In genomic region chr5:154405078-154405792, GRCh38 we compare ENCODE assay signal across 8 cellular contexts. TPM values are rescaled to one million over a fixed set of nuclear protein-coding genes. Genes with fewer than 3 reads are reported as not detected.
DNase-seq lines count a peak whose midpoint lies in the region; ATAC-seq, FAIRE-seq and TF ChIP-seq lines count a peak whose summit lies in the region.

No MANE protein-coding gene starts in this region.

- no peak overlapping the region for H3K27ac ChIP-seq in colonic mucosa
- H3K27ac ChIP-seq in HepG2 (ENCODE audit: extremely low read length, insufficient read depth, low read length) = no peak overlapping the region

- WGBS in HepG2 (ENCODE audit: low lambda C conversion rate) = 34% methylated on average over 23 of the region's 37 CpGs

- TF ChIP-seq CTCF in AG10803 (conservative IDR thresholded peaks at IDR 0.05; ENCODE audit: low read length) (peak; percentile 74), colonic mucosa (IDR thresholded peaks at IDR 0.05) (peak; percentile 84), HepG2 (CRISPR knock-in tag; IDR thresholded peaks at IDR 0.05) (peak; percentile 99)

- TF ChIP-seq EP300 in HepG2 (IDR thresholded peaks at IDR 0.05; ENCODE audit: low read depth in 2 of 2, low read length in 2 of 2) (no peak), HepG2 (CRISPR knock-in tag; IDR thresholded peaks at IDR 0.05; ENCODE audit: borderline replicate concordance) (no peak)

- H2AFZ ChIP-seq in HepG2 (ENCODE audit: low read length) = no peak overlapping the region

- peak; percentile 97 for ATAC-seq in GM18907 (IDR thresholded peaks at IDR 0.05; ENCODE audit: unreplicated experiment)
- peak; percentile 98 for ATAC-seq in HG03139 (IDR thresholded peaks at IDR 0.05; ENCODE audit: unreplicated experiment)
- ATAC-seq in HepG2 = peak; percentile 99

- H3K9ac ChIP-seq in colonic mucosa (ENCODE audit: low read depth in 2 of 2, low read length in 2 of 2) (peak overlapping the region in 1 of 2 donors; percentile 57), HepG2 (ENCODE audit: insufficient read depth, low read depth, low read length) (no peak overlapping the region)

- FAIRE-seq in HepG2 (lab: Jason Lieb, UNC) = peak; percentile 63

- H3K4me3 ChIP-seq in AG10803 (ENCODE audit: low read length) = peak overlapping the region; percentile 51
- H3K4me3 ChIP-seq in colonic mucosa = peak overlapping the region; percentile 12
- peak overlapping the region in 1 of 3 experiments; percentile 62; a peak in 3 of 6 replicates for H3K4me3 ChIP-seq in HepG2 (replicated peaks in 1 of 3; ENCODE audit: insufficient read depth in 1 of 3, low read depth in 2 of 3, low read length in 3 of 3)

- H3K4me1 ChIP-seq in colonic mucosa (peaks cover 8% of the 10 kb centered on the region), HepG2 (ENCODE audit: insufficient read depth, low read length) (0 out of 2 replicates have a peak, but pooled peaks cover 9% of the 10 kb centered on the region)

- H3K9me3 ChIP-seq in colonic mucosa (no peaks in the 10 kb centered on the region), HepG2 (ENCODE audit: low read length) (no peaks in the 10 kb centered on the region)

- TF ChIP-seq RAD21 in HepG2 (CRISPR knock-in tag; IDR thresholded peaks at IDR 0.05) = peak; percentile 99

- peak overlapping the region; percentile 76 for H3K4me2 ChIP-seq in HepG2 (ENCODE audit: low read depth, low read length)

- CTCF ChIA-PET in HepG2 (lab: Yijun Ruan, JAX; ENCODE audit: low intra/inter-chr PET ratio, low total read pairs) = interaction anchor here (1.0 to 2.1 kb wide), 4 partner anchors 215 to 431 kb away, joined by 3 to 18 read pairs (median 4); no protein-coding TSS in a partner anchor

- POLR2A ChIA-PET in HepG2 (lab: Yijun Ruan, JAX) = interaction anchor here (0.6 to 1.8 kb wide), 4 partner anchors 92 to 333 kb away, joined by 3 to 7 read pairs (median 5); partner anchors contain the start of gene GALNT10

- TF ChIP-seq POLR2A in HepG2 (IDR thresholded peaks at IDR 0.05; ENCODE audit: insufficient read depth in 1 of 2, low read depth in 2 of 2, low read length in 2 of 2) = no peak

- intact Hi-C loops in colonic mucosa (cut with DNase I) (loop anchor here (2.0 to 10.0 kb wide), 2 partner anchors 332 to 430 kb away; no protein-coding TSS in a partner anchor), HepG2 (cut with micrococcal nuclease; ENCODE audit: unreplicated experiment) (loop anchor here (1.0 to 10.0 kb wide), 4 partner anchors 70 to 333 kb away; partner anchors contain the start of gene GALNT10)

- DNase-seq in AG10803 (ENCODE audit: low read depth) (peak; percentile 66), NCI-H345 (lab: John Stamatoyannopoulos, UW) (peak; percentile 69), colonic mucosa (peak; percentile 77), HepG2 (ENCODE audit: low spot score) (peak; percentile 59)
- DNase-seq in activated CD4-positive, alpha-beta T cell treated with anti-CD3 and anti-CD28 coated beads for 4 hours = peak; percentile 68 to 69
- peak; percentile 62 to 76 for DNase-seq in stimulated activated CD4-positive, alpha-beta T cell treated with anti-CD3 and anti-CD28 coated beads, Interleukin-2, amount 100 ng/mL, for 48 hours

- no peaks in the 10 kb centered on the region for H4K20me1 ChIP-seq in HepG2 (ENCODE audit: insufficient read depth, low read length)

- no TSS peak for BruUV-seq in HepG2 (replicated peaks; lab: Mats Ljungman, UMichigan)

- H3K79me2 ChIP-seq in HepG2 (ENCODE audit: insufficient read depth, low read length) = no peaks in the 10 kb centered on the region

- H3K36me3 ChIP-seq in colonic mucosa (no peaks in the 10 kb centered on the region), HepG2 (replicated peaks in 1 of 2; ENCODE audit: control insufficient read depth in 1 of 2, insufficient read depth in 2 of 2, low read length in 2 of 2) (no peaks in the 10 kb centered on the region)

- H3K27me3 ChIP-seq in colonic mucosa (no peaks in the 10 kb centered on the region), HepG2 (ENCODE audit: control insufficient read depth in 1 of 2, insufficient read depth in 2 of 2, low read length in 2 of 2) (no peaks in the 10 kb centered on the region)

- in situ Hi-C loops in HepG2 (cut with HindIII; ENCODE audit: extremely low pct_ligation_motif_present, low pct_unique_long_range_greater_than_20kb) = loop anchor here (5.0 kb wide), 1 partner anchor 333 kb away; no protein-coding TSS in a partner anchor

TF ChIP-seq in HepG2, 621 proteins besides CTCF, POLR2A, EP300 and RAD21 (continues in another document):
- TF ChIP-seq, protein P1, sequence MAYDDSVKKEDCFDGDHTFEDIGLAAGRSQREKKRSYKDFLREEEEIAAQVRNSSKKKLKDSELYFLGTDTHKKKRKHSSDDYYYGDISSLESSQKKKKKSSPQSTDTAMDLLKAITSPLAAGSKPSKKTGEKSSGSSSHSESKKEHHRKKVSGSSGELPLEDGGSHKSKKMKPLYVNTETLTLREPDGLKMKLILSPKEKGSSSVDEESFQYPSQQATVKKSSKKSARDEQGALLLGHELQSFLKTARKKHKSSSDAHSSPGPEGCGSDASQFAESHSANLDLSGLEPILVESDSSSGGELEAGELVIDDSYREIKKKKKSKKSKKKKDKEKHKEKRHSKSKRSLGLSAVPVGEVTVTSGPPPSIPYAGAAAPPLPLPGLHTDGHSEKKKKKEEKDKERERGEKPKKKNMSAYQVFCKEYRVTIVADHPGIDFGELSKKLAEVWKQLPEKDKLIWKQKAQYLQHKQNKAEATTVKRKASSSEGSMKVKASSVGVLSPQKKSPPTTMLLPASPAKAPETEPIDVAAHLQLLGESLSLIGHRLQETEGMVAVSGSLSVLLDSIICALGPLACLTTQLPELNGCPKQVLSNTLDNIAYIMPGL (CRISPR knock-in tag; IDR thresholded peaks at IDR 0.05; ENCODE audit: borderline replicate concordance in 1 of 2, low read depth in 1 of 2) = peak; percentile 56 to 70; a peak in 2 of 4 replicates
- TF ChIP-seq MAZ (IDR thresholded peaks at IDR 0.05; ENCODE audit: borderline replicate concordance, low read depth, low read length) = peak; percentile 6; the same call in 1 of the 2 replicates
- 0 out of 2 replicates have a peak, but pooled peaks have one; percentile 21 for TF ChIP-seq MAZ (CRISPR knock-in tag; IDR thresholded peaks at IDR 0.05; ENCODE audit: low read depth)
- TF ChIP-seq, protein P2, sequence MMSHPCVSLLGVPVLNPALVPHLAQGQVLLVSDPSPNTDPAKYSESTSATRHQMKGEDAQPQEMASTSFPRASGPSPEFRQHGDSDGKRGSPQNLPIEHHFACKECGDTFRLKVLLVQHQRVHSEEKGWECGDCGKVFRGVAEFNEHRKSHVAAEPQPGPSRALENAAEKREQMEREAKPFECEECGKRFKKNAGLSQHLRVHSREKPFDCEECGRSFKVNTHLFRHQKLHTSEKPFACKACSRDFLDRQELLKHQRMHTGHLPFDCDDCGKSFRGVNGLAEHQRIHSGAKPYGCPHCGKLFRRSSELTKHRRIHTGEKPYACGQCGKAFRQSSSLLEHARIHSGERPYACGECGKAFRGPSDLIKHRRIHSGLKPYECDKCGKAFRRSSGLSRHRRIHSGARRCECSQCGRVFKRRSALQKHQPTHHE (CRISPR knock-in tag; IDR thresholded peaks at IDR 0.05; ENCODE audit: borderline replicate concordance) = 0 out of 2 replicates have a peak, but pooled peaks have one; percentile 32
- peak; percentile 77; the same call in 1 of the 2 replicates for TF ChIP-seq SALL1 (CRISPR knock-in tag; IDR thresholded peaks at IDR 0.05)
- peak; percentile 57; the same call in 1 of the 2 replicates for TF ChIP-seq KLF12 (CRISPR knock-in tag; IDR thresholded peaks at IDR 0.05; ENCODE audit: borderline replicate concordance)
- TF ChIP-seq JUND (CRISPR knock-in tag; IDR thresholded peaks at IDR 0.05) = no peak
- TF ChIP-seq MAX (IDR thresholded peaks at IDR 0.05) = peak; percentile 51; the same call in 1 of the 2 replicates
- TF ChIP-seq ZBTB38 (CRISPR knock-in tag; IDR thresholded peaks at IDR 0.05) = peak; percentile 18; the same call in 1 of the 2 replicates
- peak; percentile 48; the same call in 1 of the 2 replicates for TF ChIP-seq ZNF777 (CRISPR knock-in tag; IDR thresholded peaks at IDR 0.05)
- peak; percentile 73; the same call in 1 of the 2 replicates for TF ChIP-seq ZNF501 (CRISPR knock-in tag; IDR thresholded peaks at IDR 0.05)
- peak; percentile 65; the same call in 1 of the 2 replicates for TF ChIP-seq IRF2 (CRISPR knock-in tag; IDR thresholded peaks at IDR 0.05)
- TF ChIP-seq ZNF232 (CRISPR knock-in tag; IDR thresholded peaks at IDR 0.05; ENCODE audit: borderline replicate concordance) = no peak
- peak; percentile 43 for TF ChIP-seq HNRNPLL (IDR thresholded peaks at IDR 0.05; ENCODE audit: low read depth, low read length, poor library complexity, severe bottlenecking)

RNA-seq across cellular contexts. Expression of gene SAP30L, which starts 40.6 kb away (rescaled TPM):
- total RNA-seq in colonic mucosa = 10 to 100 TPM; 38.2 to 47.0 TPM
- 35.1 and 37.2 TPM in 2 replicates for total RNA-seq in HepG2 (2016; rRNA removed; fragmentation: Illumina TruSeq; extraction: Trizol)
- 43.5 and 52.9 TPM in 2 replicates for total RNA-seq in HepG2 (2016; cell fraction: cytosol; rRNA removed; fragmentation: Illumina TruSeq; extraction: Trizol; ENCODE audit: low read depth)
- total RNA-seq in HepG2 (2016; cell fraction: insoluble cytoplasmic fraction; rRNA removed; fragmentation: Illumina TruSeq; extraction: Trizol) = 29.8 and 32.1 TPM in 2 replicates
- total RNA-seq in HepG2 (2016; cell fraction: membrane; rRNA removed; fragmentation: Illumina TruSeq; extraction: Trizol) = 68.1 and 69.8 TPM in 2 replicates
- 18.6 and 21.2 TPM in 2 replicates for total RNA-seq in HepG2 (2016; cell fraction: nucleus; rRNA removed; fragmentation: Illumina TruSeq; extraction: Trizol)
- polyA plus RNA-seq in HepG2 (2011; rRNA removed) = 22.7 and 27.9 TPM in 2 replicates
- 13.3 and 17.8 TPM in 2 replicates for polyA plus RNA-seq in HepG2 (2011; cell fraction: cytosol; rRNA removed)
- polyA plus RNA-seq in HepG2 (2011; cell fraction: nucleus; rRNA removed) = 11.4 and 19.9 TPM in 2 replicates
- 25.2 and 38.3 TPM in 2 replicates for polyA plus RNA-seq in HepG2 (2012)
- 53.9 and 56.6 TPM in 2 replicates for polyA plus RNA-seq in HepG2 (2016; cell fraction: cytosol; fragmentation: Illumina TruSeq; extraction: Trizol; ENCODE audit: low read depth)
- 37.5 and 38.4 TPM in 2 replicates for polyA plus RNA-seq in HepG2 (2016; cell fraction: insoluble cytoplasmic fraction; fragmentation: Illumina TruSeq; extraction: Trizol; ENCODE audit: low read depth)
- polyA plus RNA-seq in HepG2 (2016; cell fraction: membrane; fragmentation: Illumina TruSeq; extraction: Trizol; ENCODE audit: low read depth) = 62.1 and 69.0 TPM in 2 replicates
- polyA plus RNA-seq in HepG2 (2016; cell fraction: nucleus; fragmentation: Illumina TruSeq; extraction: Trizol; ENCODE audit: insufficient read depth, low read depth) = 35.7 and 47.1 TPM in 2 replicates
- 6.8 and 18.8 TPM in 2 replicates for polyA minus RNA-seq in HepG2 (2011; rRNA and poly(A)+ RNA removed; ENCODE audit: low replicate concordance)
- polyA minus RNA-seq in HepG2 (2011; cell fraction: cytosol; rRNA and poly(A)+ RNA removed) = 7.7 and 13.8 TPM in 2 replicates
- 8.1 and 9.5 TPM in 2 replicates for polyA minus RNA-seq in HepG2 (2011; cell fraction: nucleus; rRNA and poly(A)+ RNA removed)
